Comparison of ENCODE assay signal across 7 cellular contexts in genomic region chr15:28737521-28738199, GRCh38. TPM values are rescaled to one million over a fixed set of nuclear protein-coding genes. Genes with fewer than 3 reads are reported as not detected.
DNase-seq lines count a peak whose midpoint lies in the region; ATAC-seq and TF ChIP-seq lines count a peak whose summit lies in the region.
"Not testable (repeated sequence)": the region's sequence is repeated elsewhere in the genome, so short reads cannot be mapped to it uniquely, and the experiment has no call there.

No MANE protein-coding gene starts in this region.

- intact Hi-C loops in sciatic nerve (cut with DNase I) = not testable (repeated sequence)

- DNase-seq in RPMI7951 (ENCODE audit: low read depth) = peak; percentile 2
- DNase-seq in activated effector memory CD4-positive, alpha-beta T cell treated with anti-CD3 and anti-CD28 coated beads, Interleukin-2, amount 50 U/mL, for 16 hours = peak; percentile 73
- DNase-seq in epithelial cell of esophagus (ENCODE audit: low read depth) = peak; percentile 23
- peak; percentile 53 for DNase-seq in left kidney (ENCODE audit: low read depth, low spot score)
- DNase-seq in sciatic nerve (ENCODE audit: low spot score) = peak; percentile 61

- peak; percentile 70 for ATAC-seq in GM18505 (IDR thresholded peaks at IDR 0.05; ENCODE audit: unreplicated experiment)
- ATAC-seq in HG02973 (IDR thresholded peaks at IDR 0.05; ENCODE audit: unreplicated experiment) = peak; percentile 52
- ATAC-seq in sciatic nerve = peak; percentile 88

- TF ChIP-seq CTCF in epithelial cell of esophagus (IDR thresholded peaks at IDR 0.05; ENCODE audit: insufficient read depth, low read depth, low read length, missing control alignments) = not testable (repeated sequence)

- not testable (repeated sequence) for TF ChIP-seq POLR2A in GM18505 (IDR thresholded peaks at IDR 0.05; ENCODE audit: borderline replicate concordance, extremely low read depth, insufficient read depth, insufficient read length)

- peak overlapping the region; percentile 25 for H3K4me3 ChIP-seq in epithelial cell of esophagus (ENCODE audit: low read length)

RNA-seq across cellular contexts. Expression of gene GOLGA8M, which starts 25.4 kb away (rescaled TPM):
- not detected in 2 replicates for total RNA-seq in RPMI7951 (2014; rRNA removed; shearing (Covaris generic))
- total RNA-seq in sciatic nerve = 16.0 TPM

Comparison
In these comparisons a context has a peak if more than half of its experiments do, and no peak if none do; other contexts are left out.
1. Peak in every context shown above with its lines: DNase-seq, ATAC-seq and H3K4me3 ChIP-seq.
2. DNase-seq: peak in every context shown above with its lines; median percentile 73 in activated effector memory CD4-positive, alpha-beta T cell treated with anti-CD3 and anti-CD28 coated beads, Interleukin-2, amount 50 U/mL, for 16 hours; 61 in sciatic nerve; 53 in left kidney; 23 in epithelial cell of esophagus; 2 in RPMI7951.
3. RNA of gene GOLGA8M, which starts 25.4 kb away (total RNA-seq): 16.0 TPM in sciatic nerve (single experiment); not detected in RPMI7951; every median in the first group is over 10 times any median in the second.